Comparison of ENCODE assay signal across 30 cellular contexts in the genomic region with DNA sequence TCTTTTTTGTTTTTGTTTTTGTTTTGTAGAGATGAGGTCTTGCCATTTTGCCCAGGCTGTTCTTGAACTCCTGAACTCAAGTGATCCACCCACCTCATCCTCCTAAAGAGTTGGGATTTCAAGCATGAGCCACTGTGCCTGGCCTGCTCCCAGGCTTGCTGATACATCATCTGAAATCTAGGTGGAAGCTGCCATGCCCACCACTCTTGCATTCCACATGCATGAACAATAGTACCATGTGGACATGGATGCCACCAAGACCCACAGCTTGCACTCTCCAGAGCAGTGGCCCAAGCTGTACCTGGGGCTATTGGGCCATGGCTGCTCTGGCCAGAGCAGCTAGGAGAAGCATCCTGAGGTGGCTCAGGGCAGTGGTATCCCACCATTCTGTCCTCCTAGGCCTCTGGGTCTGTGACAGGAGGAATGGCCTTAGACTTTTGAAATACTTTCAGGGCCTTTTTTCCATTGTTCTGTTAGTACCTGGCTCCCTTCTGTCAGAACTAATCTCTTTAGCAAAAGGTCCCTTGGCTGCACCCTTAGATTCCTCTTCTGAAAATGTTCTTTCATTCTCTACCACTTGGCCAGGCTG.
"Had no signal": no experiment of that assay in that cellular context is flagged by ENCODE, and none has a peak within 500 bp of the region (broad histone marks: within the 10 kb centered on the region; RNA-seq: fewer than 3 reads in every experiment).

No MANE protein-coding gene starts in this region.

- H3K4me1 Mint-ChIP-seq: activated CD4-positive, alpha-beta memory T cell treated with anti-CD3 and anti-CD28 coated beads, Interleukin-2, amount 10 ng/mL, durations not matched to agents 7 days and 5 days; activated CD8-positive, alpha-beta memory T cell treated with anti-CD3 and anti-CD28 coated beads, Interleukin-2, amount 10 ng/mL, durations not matched to agents 7 days and 5 days; activated naive CD4-positive, alpha-beta T cell treated with anti-CD3 and anti-CD28 coated beads, Interleukin-2, amount 10 ng/mL, durations not matched to agents 7 days and 5 days; activated naive CD8-positive, alpha-beta T cell treated with anti-CD3 and anti-CD28 coated beads, Interleukin-2, amount 50 U/mL, for 24 hours; brain had no signal

- ATAC-seq: activated CD8-positive, alpha-beta memory T cell treated with anti-CD3 and anti-CD28 coated beads, Interleukin-2, amount 10 ng/mL, durations not matched to agents 7 days and 5 days; activated naive CD8-positive, alpha-beta T cell treated with anti-CD3 and anti-CD28 coated beads, Interleukin-2, amount 50 U/mL, for 24 hours had no signal

- H3K4me3 ChIP-seq: PC-9 had no signal

- H3K27ac ChIP-seq: PC-9, WERI-Rb-1 had no signal

- H3K27me3 Mint-ChIP-seq: activated CD4-positive, alpha-beta memory T cell treated with anti-CD3 and anti-CD28 coated beads, Interleukin-2, amount 10 ng/mL, durations not matched to agents 7 days and 5 days; activated CD8-positive, alpha-beta memory T cell treated with anti-CD3 and anti-CD28 coated beads, Interleukin-2, amount 10 ng/mL, durations not matched to agents 7 days and 5 days; activated naive CD4-positive, alpha-beta T cell treated with anti-CD3 and anti-CD28 coated beads, Interleukin-2, amount 10 ng/mL, durations not matched to agents 7 days and 5 days; activated naive CD8-positive, alpha-beta T cell; activated naive CD8-positive, alpha-beta T cell treated with anti-CD3 and anti-CD28 coated beads, Interleukin-2, amount 50 U/mL, for 24 hours had no signal

- H3K36me3 Mint-ChIP-seq: activated naive CD4-positive, alpha-beta T cell treated with anti-CD3 and anti-CD28 coated beads, Interleukin-2, amount 10 ng/mL, durations not matched to agents 7 days and 5 days had no signal

- H3K4me3 Mint-ChIP-seq: activated CD4-positive, alpha-beta memory T cell treated with anti-CD3 and anti-CD28 coated beads, Interleukin-2, amount 10 ng/mL, durations not matched to agents 7 days and 5 days; activated CD8-positive, alpha-beta memory T cell treated with anti-CD3 and anti-CD28 coated beads, Interleukin-2, amount 10 ng/mL, durations not matched to agents 7 days and 5 days; activated naive CD4-positive, alpha-beta T cell treated with anti-CD3 and anti-CD28 coated beads, Interleukin-2, amount 10 ng/mL, durations not matched to agents 7 days and 5 days; activated naive CD8-positive, alpha-beta T cell; activated naive CD8-positive, alpha-beta T cell treated with anti-CD3 and anti-CD28 coated beads, Interleukin-2, amount 50 U/mL, for 24 hours; brain had no signal

- H2AFZ ChIP-seq: PC-9 had no signal

- DNase-seq: activated CD4-positive, alpha-beta memory T cell treated with anti-CD3 and anti-CD28 coated beads, Interleukin-2, amount 10 ng/mL, durations not matched to agents 7 days and 5 days; activated CD4-positive, alpha-beta T cell treated with anti-CD3 and anti-CD28 coated beads for 1 hour; activated CD4-positive, alpha-beta T cell treated with anti-CD3 and anti-CD28 coated beads for 48 hours; activated CD4-positive, CD25-positive, alpha-beta regulatory T cell; activated CD8-positive, alpha-beta memory T cell treated with anti-CD3 and anti-CD28 coated beads for 24 hours; activated CD8-positive, alpha-beta memory T cell treated with anti-CD3 and anti-CD28 coated beads, Interleukin-2, amount 10 ng/mL, durations not matched to agents 7 days and 5 days; activated CD8-positive, alpha-beta memory T cell treated with anti-CD3 and anti-CD28 coated beads, Interleukin-2, amount 50 U/mL, for 48 hours; activated effector memory CD4-positive, alpha-beta T cell treated with Interleukin-2 at 50 U/mL for 16 hours; activated naive CD4-positive, alpha-beta T cell treated with anti-CD3 and anti-CD28 coated beads, Interleukin-2, amount 10 ng/mL, durations not matched to agents 7 days and 5 days; activated naive CD8-positive, alpha-beta T cell treated with anti-CD3 and anti-CD28 coated beads, Interleukin-2, amount 50 U/mL, for 24 hours; activated T-cell treated with anti-CD3 and anti-CD28 coated beads, Interleukin-2, amount 50 U/mL, for 48 hours; anterior cingulate cortex; caudate nucleus; cerebellar nuclear complex; NCI-H1436 treated with DMSO at 0.1 percent for 48 hours; NCI-H1694 treated with DMSO at 0.1 percent for 48 hours; NCI-H2029; NCI-H510A; NCI-H526; NCI-H748 treated with DMSO at 0.1 percent for 48 hours; NK-92 treated with Interleukin-12 subunit alpha and Interleukin-12 subunit beta, amount 100 ng/mL, for 24 hours; PC-9; Right ventricle myocardium superior; SW 1271; T-helper 1 cell; T-helper 2 cell; T-helper 9 cell; WERI-Rb-1 had no signal

- H3K36me3 ChIP-seq: WERI-Rb-1 had no signal

- H3K4me2 ChIP-seq: PC-9 had no signal

- H3K27ac Mint-ChIP-seq: activated CD4-positive, alpha-beta memory T cell treated with anti-CD3 and anti-CD28 coated beads, Interleukin-2, amount 10 ng/mL, durations not matched to agents 7 days and 5 days; activated CD8-positive, alpha-beta memory T cell treated with anti-CD3 and anti-CD28 coated beads, Interleukin-2, amount 10 ng/mL, durations not matched to agents 7 days and 5 days; activated naive CD4-positive, alpha-beta T cell treated with anti-CD3 and anti-CD28 coated beads, Interleukin-2, amount 10 ng/mL, durations not matched to agents 7 days and 5 days; activated naive CD8-positive, alpha-beta T cell; activated naive CD8-positive, alpha-beta T cell treated with anti-CD3 and anti-CD28 coated beads, Interleukin-2, amount 50 U/mL, for 24 hours; brain had no signal
